In the genomic region with DNA sequence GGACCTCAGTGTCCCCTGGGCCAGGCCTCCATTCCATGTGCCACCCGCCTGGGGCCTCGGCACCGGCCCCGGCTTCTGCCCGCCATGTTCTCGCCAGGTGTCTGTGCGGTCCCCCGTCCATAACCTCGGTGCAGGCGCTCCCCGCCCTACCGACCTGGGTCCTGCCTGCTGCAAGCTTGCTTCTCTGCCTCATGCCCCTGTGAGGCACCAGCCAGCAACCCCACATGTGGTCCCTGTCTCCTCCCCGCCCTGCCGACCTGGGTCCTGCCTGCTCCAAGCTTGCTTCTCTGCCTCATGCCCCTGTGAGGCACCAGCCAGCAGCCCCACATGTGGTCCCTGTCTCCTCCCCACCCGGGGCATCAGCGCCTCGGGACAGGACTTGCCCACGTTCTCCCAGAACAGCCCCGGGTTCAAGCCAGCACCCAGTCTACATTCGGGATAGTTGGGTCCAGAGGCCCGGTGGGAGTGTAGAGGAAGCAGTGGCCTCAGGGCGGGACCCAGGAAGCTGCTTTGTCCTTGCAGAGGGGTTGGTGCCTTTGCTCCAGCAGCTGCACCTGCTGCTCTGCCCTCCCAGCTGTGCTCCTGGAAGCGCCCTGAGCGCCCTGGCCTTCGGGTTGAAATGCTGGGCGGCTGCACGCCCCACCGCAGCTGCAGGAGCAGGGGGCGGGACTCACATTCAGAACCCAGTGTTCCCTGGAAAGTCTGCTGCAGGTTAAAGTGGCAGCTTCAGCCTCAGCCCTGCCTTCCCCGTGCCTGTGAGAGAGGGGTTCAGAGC, we compare ENCODE assay signal across 1 cellular context.
TF ChIP-seq lines count a peak whose summit lies in the region.

No MANE protein-coding gene starts in this region.

TF ChIP-seq in HepG2, 621 proteins besides CTCF, POLR2A, EP300 and RAD21:
- TF ChIP-seq HNRNPL (IDR thresholded peaks at IDR 0.05; ENCODE audit: low read depth, low read length) (no peak), ZNF546 (CRISPR knock-in tag; conservative IDR thresholded peaks at IDR 0.05) (no peak), FOXP1 (IDR thresholded peaks at IDR 0.05) (no peak), FOXP1 (CRISPR knock-in tag; IDR thresholded peaks at IDR 0.05) (no peak), TAF15 (IDR thresholded peaks at IDR 0.05; ENCODE audit: low read depth, low read length, poor library complexity, severe bottlenecking) (no peak), HDAC6 (IDR thresholded peaks at IDR 0.05; ENCODE audit: low read depth, low read length) (no peak)
- TF ChIP-seq, protein P1, sequence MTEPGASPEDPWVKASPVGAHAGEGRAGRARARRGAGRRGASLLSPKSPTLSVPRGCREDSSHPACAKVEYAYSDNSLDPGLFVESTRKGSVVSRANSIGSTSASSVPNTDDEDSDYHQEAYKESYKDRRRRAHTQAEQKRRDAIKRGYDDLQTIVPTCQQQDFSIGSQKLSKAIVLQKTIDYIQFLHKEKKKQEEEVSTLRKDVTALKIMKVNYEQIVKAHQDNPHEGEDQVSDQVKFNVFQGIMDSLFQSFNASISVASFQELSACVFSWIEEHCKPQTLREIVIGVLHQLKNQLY (CRISPR knock-in tag; IDR thresholded peaks at IDR 0.05) = no peak
- TF ChIP-seq, protein P2, sequence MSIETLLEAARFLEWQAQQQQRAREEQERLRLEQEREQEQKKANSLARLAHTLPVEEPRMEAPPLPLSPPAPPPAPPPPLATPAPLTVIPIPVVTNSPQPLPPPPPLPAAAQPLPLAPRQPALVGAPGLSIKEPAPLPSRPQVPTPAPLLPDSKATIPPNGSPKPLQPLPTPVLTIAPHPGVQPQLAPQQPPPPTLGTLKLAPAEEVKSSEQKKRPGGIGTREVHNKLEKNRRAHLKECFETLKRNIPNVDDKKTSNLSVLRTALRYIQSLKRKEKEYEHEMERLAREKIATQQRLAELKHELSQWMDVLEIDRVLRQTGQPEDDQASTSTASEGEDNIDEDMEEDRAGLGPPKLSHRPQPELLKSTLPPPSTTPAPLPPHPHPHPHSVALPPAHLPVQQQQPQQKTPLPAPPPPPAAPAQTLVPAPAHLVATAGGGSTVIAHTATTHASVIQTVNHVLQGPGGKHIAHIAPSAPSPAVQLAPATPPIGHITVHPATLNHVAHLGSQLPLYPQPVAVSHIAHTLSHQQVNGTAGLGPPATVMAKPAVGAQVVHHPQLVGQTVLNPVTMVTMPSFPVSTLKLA (IDR thresholded peaks at IDR 0.05) = no peak
